ENCODE assay signal across 8 cellular contexts in the genomic region with DNA sequence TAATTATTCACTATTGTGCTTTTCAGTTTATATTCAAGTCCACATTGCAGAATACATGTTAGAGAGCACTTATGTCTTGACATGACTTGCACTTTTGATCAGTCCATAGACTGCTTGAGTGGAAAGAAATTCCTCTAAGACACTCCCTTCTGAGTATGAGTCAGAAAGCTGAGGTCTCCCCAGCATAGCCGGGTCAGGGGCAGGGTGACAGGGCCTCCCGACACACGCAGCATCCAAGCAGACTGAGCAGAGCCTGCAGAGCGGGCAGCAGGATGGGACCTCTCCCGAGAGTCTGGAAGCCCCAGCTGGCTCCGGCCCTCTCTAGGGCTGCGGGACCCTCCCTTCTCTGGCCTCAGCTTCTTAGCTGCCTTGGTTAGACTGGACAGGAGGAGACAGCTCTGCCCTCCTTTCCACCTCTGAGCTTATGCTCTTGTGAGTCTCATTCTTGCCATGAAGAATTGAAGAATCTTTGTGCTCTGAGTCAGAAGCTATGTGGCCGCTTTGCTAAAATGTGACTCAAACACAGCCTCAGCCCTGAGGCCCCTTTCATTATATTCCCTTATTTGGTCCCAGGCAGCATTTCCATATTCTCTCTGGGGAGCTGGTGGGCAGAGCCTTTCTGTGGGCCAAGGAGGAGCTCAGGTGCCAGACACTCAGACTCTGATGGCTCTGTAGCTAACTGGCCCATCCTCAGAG. TPM values are rescaled to one million over a fixed set of nuclear protein-coding genes. Genes with fewer than 3 reads are reported as not detected.
DNase-seq lines count a peak whose midpoint lies in the region; ATAC-seq and TF ChIP-seq lines count a peak whose summit lies in the region.

No MANE protein-coding gene starts in this region.

- peak overlapping the region; percentile 82 for H3K27ac Mint-ChIP-seq in Caco-2 (ENCODE audit: unreplicated experiment)
- no peak overlapping the region for H3K27ac Mint-ChIP-seq in CD8-positive, alpha-beta T cell

- H3K4me2 ChIP-seq in IMR-90 (ENCODE audit: low read depth, low read length): peak overlapping the region; percentile 78

- H3K36me3 Mint-ChIP-seq in Caco-2 (ENCODE audit: insufficient read depth, unreplicated experiment): peaks cover 7% of the 10 kb centered on the region
- H3K36me3 Mint-ChIP-seq in CD8-positive, alpha-beta T cell: no peaks in the 10 kb centered on the region

- TF ChIP-seq POLR2A in IMR-90 (IDR thresholded peaks at IDR 0.05; ENCODE audit: low read depth, low read length): peak; percentile 86; the same call in 1 of the 2 replicates

- TF ChIP-seq CTCF in Caco-2 (IDR thresholded peaks at IDR 0.05; ENCODE audit: insufficient read depth in 1 of 2, low read depth in 1 of 2, low read length in 1 of 2, severe bottlenecking in 1 of 2, unreplicated experiment in 1 of 2) (no peak), IMR-90 (conservative IDR thresholded peaks at IDR 0.05; ENCODE audit: low read depth, low read length) (no peak), brain microvascular endothelial cell (IDR thresholded peaks at IDR 0.05; ENCODE audit: low read depth, low read length, missing control alignments) (no peak), mucosa of descending colon (IDR thresholded peaks at IDR 0.05) (no peak)
- no peak for TF ChIP-seq CTCF in CD8-positive, alpha-beta T cell (IDR thresholded peaks at IDR 0.05)

- peak overlapping the region; percentile 100 for H4K91ac ChIP-seq in IMR-90 (ENCODE audit: insufficient read depth, low read depth, low read length)

- H2BK5ac ChIP-seq in IMR-90 (ENCODE audit: low read depth, low read length, poor library complexity, severe bottlenecking): peak overlapping the region; percentile 99

- peak; percentile 81 for ATAC-seq in IMR-90 (ENCODE audit: low read depth)
- ATAC-seq in mucosa of descending colon: peak; percentile 53
- no peak for ATAC-seq in HG02588 (IDR thresholded peaks at IDR 0.05; ENCODE audit: unreplicated experiment)
- ATAC-seq in CD8-positive, alpha-beta T cell: no peak

- H3K4ac ChIP-seq in IMR-90 (ENCODE audit: low read depth, low read length): peak overlapping the region; percentile 100

- H3K27ac ChIP-seq in IMR-90 (ENCODE audit: insufficient read depth, low read length): peak overlapping the region; percentile 95
- peak overlapping the region; percentile 98 for H3K27ac ChIP-seq in brain microvascular endothelial cell
- H3K27ac ChIP-seq in CD8-positive, alpha-beta T cell (ENCODE audit: low read depth, low read length): no peak overlapping the region

- peak overlapping the region; percentile 99 for H3K56ac ChIP-seq in IMR-90 (ENCODE audit: extremely low read depth, insufficient read depth, low read length)

- POLR2A ChIA-PET in Caco-2 (lab: Charles Lee) (interaction anchor here (0.6 to 1.4 kb wide), 4 partner anchors 10 to 18 kb away, joined by 3 to 5 read pairs (median 4); no protein-coding TSS in a partner anchor), IMR-90 (lab: Charles Lee; ENCODE audit: unreplicated experiment) (interaction anchor here (0.6 to 1.0 kb wide), 11 partner anchors 9 to 1742 kb away, joined by 3 to 15 read pairs (median 3); no protein-coding TSS in a partner anchor)
- POLR2A ChIA-PET in CD8-positive, alpha-beta T cell (lab: Charles Lee): no interaction called here

- H3K9ac ChIP-seq in IMR-90 (ENCODE audit: low read depth, low read length): peak overlapping the region; percentile 79

- H2BK15ac ChIP-seq in IMR-90 (ENCODE audit: low read depth, low read length): peak overlapping the region; percentile 99

- H3K27me3 ChIP-seq in Caco-2 (replicated peaks; ENCODE audit: control insufficient read depth, insufficient read depth, low read length): no peaks in the 10 kb centered on the region
- H3K27me3 ChIP-seq in IMR-90 (ENCODE audit: control insufficient read depth, insufficient read depth, low read length): no peaks in the 10 kb centered on the region
- no peaks in the 10 kb centered on the region for H3K27me3 ChIP-seq in brain microvascular endothelial cell (replicated peaks)
- no peaks in the 10 kb centered on the region for H3K27me3 ChIP-seq in CD8-positive, alpha-beta T cell (ENCODE audit: insufficient read depth, low read length)

- H3K36me3 ChIP-seq in Caco-2 (ENCODE audit: control insufficient read depth, insufficient read depth, low read length) (no peaks in the 10 kb centered on the region), IMR-90 (ENCODE audit: control insufficient read depth, insufficient read depth, low read length) (no peaks in the 10 kb centered on the region), brain microvascular endothelial cell (replicated peaks) (no peaks in the 10 kb centered on the region), mucosa of descending colon (ENCODE audit: low read depth) (no peaks in the 10 kb centered on the region)
- no peaks in the 10 kb centered on the region for H3K36me3 ChIP-seq in CD8-positive, alpha-beta T cell (ENCODE audit: insufficient read depth, low read length)

- peak overlapping the region; percentile 1 for H3K4me3 Mint-ChIP-seq in Caco-2 (ENCODE audit: unreplicated experiment)
- H3K4me3 Mint-ChIP-seq in CD8-positive, alpha-beta T cell: no peak overlapping the region

- peak overlapping the region; percentile 86 for H2AFZ ChIP-seq in IMR-90 (replicated peaks; ENCODE audit: low read length, poor library complexity)

- peak overlapping the region; percentile 100 for H2BK120ac ChIP-seq in IMR-90 (ENCODE audit: low read depth, low read length)

- no peaks in the 10 kb centered on the region for H3K9me3 Mint-ChIP-seq in Caco-2 (ENCODE audit: unreplicated experiment)
- no peaks in the 10 kb centered on the region for H3K9me3 Mint-ChIP-seq in CD8-positive, alpha-beta T cell

- H3K9me1 ChIP-seq in IMR-90 (ENCODE audit: insufficient read depth, low read length): peaks cover 33% of the 10 kb centered on the region

- peak overlapping the region; percentile 97 for H3K23ac ChIP-seq in IMR-90 (ENCODE audit: low read depth, low read length)

- H3K4me1 ChIP-seq in Caco-2 (peaks cover 36% of the 10 kb centered on the region), IMR-90 (ENCODE audit: control insufficient read depth, insufficient read depth, low read length) (peaks cover 34% of the 10 kb centered on the region), mucosa of descending colon (ENCODE audit: low read depth) (peaks cover 6% of the 10 kb centered on the region)
- H3K4me1 ChIP-seq in CD8-positive, alpha-beta T cell (ENCODE audit: insufficient read depth, low read length): peaks cover 7% of the 10 kb centered on the region

- peak overlapping the region; percentile 99; the same call in 1 of the 2 replicates for H2AK5ac ChIP-seq in IMR-90 (ENCODE audit: low read depth, low read length)

- DNase-seq in Caco-2 (peak; percentile 78 to 86), IMR-90 (peak; percentile 98), brain microvascular endothelial cell (peak; percentile 96), mucosa of descending colon (no peak), mesenteric fat pad (ENCODE audit: low spot score) (no peak), cerebellum (ENCODE audit: low spot score) (no peak)
- DNase-seq in CD8-positive, alpha-beta T cell: no peak

- H2AK9ac ChIP-seq in IMR-90 (replicated peaks; ENCODE audit: low read depth, low read length, poor library complexity): peak overlapping the region; percentile 97

- H3K4me1 Mint-ChIP-seq in Caco-2 (ENCODE audit: low read depth, unreplicated experiment): peaks cover 45% of the 10 kb centered on the region
- H3K4me1 Mint-ChIP-seq in CD8-positive, alpha-beta T cell (ENCODE audit: low read depth): peaks cover 6% of the 10 kb centered on the region

- 0% methylated on average over 2 of the region's 8 CpGs; no CpG with 5 or more reads in 1 of the 2 experiments for WGBS in IMR-90 (ENCODE audit: extremely low coverage in 2 of 2, insufficient read length in 1 of 2), 2 experiments

- peak overlapping the region; percentile 100 for H2BK20ac ChIP-seq in IMR-90 (ENCODE audit: low read depth, low read length)

- no peaks in the 10 kb centered on the region for H4K20me1 ChIP-seq in IMR-90 (ENCODE audit: insufficient read depth, low read length)

- intact Hi-C loops in Caco-2 (cut with micrococcal nuclease; ENCODE audit: unreplicated experiment): loop anchor here (1.0 to 2.0 kb wide), 2 partner anchors 9 to 630 kb away; partner anchors contain the start of gene NVL
- intact Hi-C loops in IMR-90 (cut with micrococcal nuclease): loop anchor here (1.0 to 10.0 kb wide), 5 partner anchors 20 to 411 kb away; partner anchors contain the start of genes FBXO28 and TP53BP2
- intact Hi-C loops in mucosa of descending colon (cut with DNase I, micrococcal nuclease): loop anchor here in 1 of 2 donors (10.0 kb wide), 1 partner anchor 54 kb away; no protein-coding TSS in a partner anchor
- intact Hi-C loops in CD8-positive, alpha-beta T cell (cut with DNase I, micrococcal nuclease): no loop called here

- TF ChIP-seq RAD21 in IMR-90 (IDR thresholded peaks at IDR 0.05; ENCODE audit: low read length): no peak

- peaks cover 11 to 54% of the 10 kb centered on the region in 2 experiments; a peak in 3 of 4 replicates for H3K79me1 ChIP-seq in IMR-90 (ENCODE audit: low read depth in 1 of 2, low read length in 2 of 2)

- no peaks in the 10 kb centered on the region for H3K27me3 Mint-ChIP-seq in Caco-2 (ENCODE audit: insufficient read depth, unreplicated experiment)
- no peaks in the 10 kb centered on the region for H3K27me3 Mint-ChIP-seq in CD8-positive, alpha-beta T cell (ENCODE audit: low read depth)

- H3K9me3 ChIP-seq in Caco-2 (no peaks in the 10 kb centered on the region), IMR-90 (ENCODE audit: control insufficient read depth, insufficient read depth, low read length) (no peaks in the 10 kb centered on the region), mucosa of descending colon (no peaks in the 10 kb centered on the region)
- H3K9me3 ChIP-seq in CD8-positive, alpha-beta T cell (ENCODE audit: low read length): no peaks in the 10 kb centered on the region

- in situ Hi-C loops in IMR-90 (cut with MboI; ENCODE audit: low sequenced_read_pairs) (no loop called here), brain microvascular endothelial cell (cut with HindIII; ENCODE audit: low pct_ligation_motif_present, low sequenced_read_pairs) (no loop called here)

- H4K8ac ChIP-seq in IMR-90 (ENCODE audit: low read depth in 2 of 2, low read length in 2 of 2): peak overlapping the region; percentile 97 to 99

- peak overlapping the region; percentile 98 for H3K18ac ChIP-seq in IMR-90 (ENCODE audit: low read depth, low read length)

- CTCF ChIA-PET in Caco-2 (lab: Charles Lee) (interaction anchor here (0.7 to 1.1 kb wide), 4 partner anchors 18 to 151 kb away, joined by 3 to 6 read pairs (median 4); no protein-coding TSS in a partner anchor), IMR-90 (lab: Yijun Ruan, JAX) (interaction anchor here (0.6 to 1.0 kb wide), 3 partner anchors 20 to 614 kb away, joined by 5 read pairs; no protein-coding TSS in a partner anchor)
- CTCF ChIA-PET in CD8-positive, alpha-beta T cell (lab: Charles Lee): interaction anchor here (0.6 to 6.1 kb wide), 3 partner anchors 47 to 908 kb away, joined by 3 to 135 read pairs (median 3); no protein-coding TSS in a partner anchor

- dilution Hi-C loops in IMR-90 (cut with HindIII; ENCODE audit: low sequenced_read_pairs, unreplicated experiment): no loop called here

- BruUV-seq in Caco-2 (replicated peaks; lab: Mats Ljungman, UMichigan) (TSS peak; percentile 70), IMR-90 (replicated peaks; lab: Mats Ljungman, UMichigan) (no TSS peak)

- H4K5ac ChIP-seq in IMR-90 (ENCODE audit: low read depth, low read length): peak overlapping the region; percentile 98

- peak overlapping the region; percentile 100 for H3K14ac ChIP-seq in IMR-90 (replicated peaks; ENCODE audit: low read depth, low read length)

- H3K4me3 ChIP-seq in Caco-2 (ENCODE audit: low read depth, low read length) (no peak overlapping the region), IMR-90 (ENCODE audit: insufficient read depth, low read depth, low read length) (peak overlapping the region; percentile 9; the same call in 1 of the 2 replicates), brain microvascular endothelial cell (ENCODE audit: low read depth, low read length) (peak overlapping the region; percentile 38), mucosa of descending colon (no peak overlapping the region)
- H3K4me3 ChIP-seq in CD8-positive, alpha-beta T cell (ENCODE audit: low read depth, low read length): no peak overlapping the region

RNA-seq across cellular contexts. Expression of gene CAPN2, which starts 11.2 kb away (rescaled TPM):
- total RNA-seq in Caco-2 (2022): 151 and 157 TPM in 2 replicates
- total RNA-seq in IMR-90 (2012; rRNA removed): 430 and 460 TPM in 2 replicates
- polyA plus RNA-seq in IMR-90 (2012; rRNA removed): 333 and 339 TPM in 2 replicates
- polyA plus RNA-seq in IMR-90 (2012; cell fraction: cytosol; rRNA removed): 193 and 197 TPM in 2 replicates
- polyA plus RNA-seq in IMR-90 (2012; cell fraction: nucleus; rRNA removed; ENCODE audit: low replicate concordance): 292 and 717 TPM in 2 replicates
- 100 to 1,000 TPM; 200 to 417 (median 305) TPM for total RNA-seq in mucosa of descending colon
- 190 TPM for total RNA-seq in mesenteric fat pad
- total RNA-seq in CD8-positive, alpha-beta T cell: 10 to 100 TPM; 83.0 to 84.7 TPM
- 61.2 TPM for total RNA-seq in cerebellum

RNA-seq across cellular contexts. Expression of gene CAPN8, which starts 35.6 kb away (rescaled TPM):
- total RNA-seq in Caco-2 (2022): 4.1 and 6.7 TPM in 2 replicates
- total RNA-seq in IMR-90 (2012; rRNA removed): not detected in 2 replicates
- polyA plus RNA-seq in IMR-90 (2012; rRNA removed): not detected in 2 replicates
- polyA plus RNA-seq in IMR-90 (2012; cell fraction: cytosol; rRNA removed): not detected in 2 replicates
- polyA plus RNA-seq in IMR-90 (2012; cell fraction: nucleus; rRNA removed; ENCODE audit: low replicate concordance): 0.08 TPM in 1 of 2 replicates, not detected in the other
- total RNA-seq in mucosa of descending colon: 10 to 100 TPM; 31.1 to 88.6 (median 59.0) TPM
- total RNA-seq in mesenteric fat pad: not detected
- total RNA-seq in CD8-positive, alpha-beta T cell: under 1 TPM; 0.42 to 0.43 TPM
- not detected for total RNA-seq in cerebellum

Comparison
In these comparisons a context has a peak if more than half of its experiments do, and no peak if none do; other contexts are left out.
1. DNase-seq: peak in Caco-2 (2 of 2), IMR-90 (single experiment) and brain microvascular endothelial cell (single experiment); none in mucosa of descending colon (0 of 3), mesenteric fat pad (single experiment), CD8-positive, alpha-beta T cell (0 of 7) and cerebellum (single experiment).
2. H3K4me3 ChIP-seq: peak in IMR-90 (single experiment) and brain microvascular endothelial cell (single experiment); none in Caco-2 (single experiment), mucosa of descending colon (single experiment) and CD8-positive, alpha-beta T cell (single experiment).
3. ATAC-seq: peak in IMR-90 (single experiment) and mucosa of descending colon (single experiment); none in HG02588 (single experiment) and CD8-positive, alpha-beta T cell (single experiment).
4. intact Hi-C loops: an anchor here in Caco-2 (1.0 to 2.0 kb wide) and IMR-90 (1.0 to 10.0 kb wide); none called in CD8-positive, alpha-beta T cell.